In the genomic region with DNA sequence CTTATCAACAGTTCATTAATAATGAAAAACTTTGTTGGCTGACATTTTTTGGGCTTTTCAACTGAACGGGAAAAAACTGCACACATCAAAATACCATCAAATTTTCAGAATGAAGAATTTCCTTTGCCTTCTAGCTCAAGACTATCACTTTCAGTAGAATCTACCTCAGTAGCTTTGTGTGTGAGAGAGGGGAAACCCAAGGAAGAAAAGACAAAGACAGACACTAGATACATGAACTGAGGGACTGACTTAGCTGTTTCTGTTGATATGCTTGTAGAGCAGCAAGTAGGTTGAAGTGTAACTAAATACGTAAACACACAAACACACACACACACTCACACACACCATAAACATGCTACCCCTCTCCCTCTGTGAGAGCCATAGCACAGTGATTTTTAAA, we compare ENCODE assay signal across 27 cellular contexts.
DNase-seq lines count a peak whose midpoint lies in the region; ATAC-seq and TF ChIP-seq lines count a peak whose summit lies in the region.
"Had no signal": no experiment of that assay in that cellular context is flagged by ENCODE, and none has a peak within 500 bp of the region (broad histone marks: within the 10 kb centered on the region; RNA-seq: fewer than 3 reads in every experiment).

No MANE protein-coding gene starts in this region.

- H3K79me2 ChIP-seq in SK-N-SH (ENCODE audit: insufficient read depth) = peaks cover 1% of the 10 kb centered on the region; the same call in 1 of the 2 replicates

- H3K36me3 Mint-ChIP-seq in progenitor cell of endocrine pancreas (ENCODE audit: insufficient read depth) = peaks cover 3% of the 10 kb centered on the region
- H3K36me3 Mint-ChIP-seq in CD8-positive, alpha-beta T cell = no peaks in the 10 kb centered on the region
- H3K36me3 Mint-ChIP-seq: activated naive CD4-positive, alpha-beta T cell treated with anti-CD3 and anti-CD28 coated beads, Interleukin-2, amount 10 ng/mL, durations not matched to agents 7 days and 5 days; naive thymus-derived CD8-positive, alpha-beta T cell had no signal

- ATAC-seq in GM18520 (IDR thresholded peaks at IDR 0.05; ENCODE audit: unreplicated experiment) (peak; percentile 53), GM21390 (IDR thresholded peaks at IDR 0.05; ENCODE audit: unreplicated experiment) (peak; percentile 48), HG02870 (IDR thresholded peaks at IDR 0.05; ENCODE audit: unreplicated experiment) (peak; percentile 59), HG02840 (IDR thresholded peaks at IDR 0.05; ENCODE audit: low FRiP score, unreplicated experiment) (no peak)
- ATAC-seq in CD8-positive, alpha-beta T cell = no peak
- ATAC-seq: activated CD8-positive, alpha-beta T cell treated with anti-CD3 and anti-CD28 coated beads for 36 hours; gastroesophageal sphincter; naive thymus-derived CD8-positive, alpha-beta T cell; pancreas had no signal

- no peaks in the 10 kb centered on the region for H3K27me3 Mint-ChIP-seq in progenitor cell of endocrine pancreas
- no peaks in the 10 kb centered on the region for H3K27me3 Mint-ChIP-seq in CD8-positive, alpha-beta T cell (ENCODE audit: low read depth)
- H3K27me3 Mint-ChIP-seq: activated B cell treated with CpG ODN at 0.5 μM for 24 hours; activated CD8-positive, alpha-beta T cell treated with anti-CD3 and anti-CD28 coated beads for 36 hours; activated naive CD4-positive, alpha-beta T cell treated with anti-CD3 and anti-CD28 coated beads, Interleukin-2, amount 10 ng/mL, durations not matched to agents 7 days and 5 days; central memory CD8-positive, alpha-beta T cell; stimulated activated naive CD8-positive, alpha-beta T cell treated with anti-CD3 and anti-CD28 coated beads, Interleukin-15, Interleukin-2, amounts not matched to agents 100 ng/mL and 50 ng/mL, for 24 hours had no signal

- intact Hi-C loops in CD8-positive, alpha-beta T cell (cut with DNase I, micrococcal nuclease) = no loop called here

- H3K9me2 ChIP-seq in SK-N-SH = no peaks in the 10 kb centered on the region

- no peak overlapping the region for H3K4me3 Mint-ChIP-seq in progenitor cell of endocrine pancreas (ENCODE audit: low read depth)
- no peak overlapping the region for H3K4me3 Mint-ChIP-seq in CD8-positive, alpha-beta T cell
- H3K4me3 Mint-ChIP-seq: activated B cell treated with CpG ODN at 0.5 μM for 24 hours; activated CD8-positive, alpha-beta T cell treated with anti-CD3 and anti-CD28 coated beads for 36 hours; activated naive CD4-positive, alpha-beta T cell treated with anti-CD3 and anti-CD28 coated beads, Interleukin-2, amount 10 ng/mL, durations not matched to agents 7 days and 5 days; central memory CD8-positive, alpha-beta T cell; naive thymus-derived CD8-positive, alpha-beta T cell; stimulated activated naive CD8-positive, alpha-beta T cell treated with anti-CD3 and anti-CD28 coated beads, Interleukin-15, Interleukin-2, amounts not matched to agents 100 ng/mL and 50 ng/mL, for 24 hours had no signal

- no peak overlapping the region for H3K9ac ChIP-seq in SK-N-SH

- H3K4me3 ChIP-seq in SK-N-SH (ENCODE audit: low read depth in 2 of 2, low read length in 1 of 2) = no peak overlapping the region
- no peak overlapping the region for H3K4me3 ChIP-seq in CD8-positive, alpha-beta T cell (ENCODE audit: low read depth, low read length)
- H3K4me3 ChIP-seq: ascending aorta, esophagus muscularis mucosa, gastroesophageal sphincter, pancreas, Peyer's patch, sigmoid colon, transverse colon had no signal

- H3K9me3 Mint-ChIP-seq in progenitor cell of endocrine pancreas (ENCODE audit: low read depth) = peaks cover 3% of the 10 kb centered on the region
- no peaks in the 10 kb centered on the region for H3K9me3 Mint-ChIP-seq in CD8-positive, alpha-beta T cell
- H3K9me3 Mint-ChIP-seq: activated B cell treated with CpG ODN at 0.5 μM for 24 hours; activated CD8-positive, alpha-beta T cell treated with anti-CD3 and anti-CD28 coated beads for 36 hours; activated naive CD4-positive, alpha-beta T cell treated with anti-CD3 and anti-CD28 coated beads, Interleukin-2, amount 10 ng/mL, durations not matched to agents 7 days and 5 days; naive thymus-derived CD8-positive, alpha-beta T cell had no signal

- no peaks in the 10 kb centered on the region for H4K20me1 ChIP-seq in SK-N-SH (ENCODE audit: insufficient read depth)

- WGBS in SK-N-SH (ENCODE audit: low lambda C conversion rate) = 95% methylated on average over 2 of the region's 2 CpGs

- DNase-seq in progenitor cell of endocrine pancreas (ENCODE audit: low spot score, unreplicated experiment) (no peak), SK-N-SH (no peak)
- no peak for DNase-seq in CD8-positive, alpha-beta T cell
- no peak for DNase-seq in stimulated activated naive CD4-positive, alpha-beta T cell treated with Interleukin-2 at 50 U/mL for 16 hours (lab: John Stamatoyannopoulos, UW)
- DNase-seq: activated B cell treated with CpG ODN at 0.5 μM for 24 hours; activated CD8-positive, alpha-beta T cell treated with anti-CD3 and anti-CD28 coated beads for 36 hours; activated naive CD4-positive, alpha-beta T cell treated with anti-CD3 and anti-CD28 coated beads, Interleukin-2, amount 10 ng/mL, durations not matched to agents 7 days and 5 days; activated T-cell treated with anti-CD3 and anti-CD28 coated beads, Interleukin-2, amount 50 U/mL, for 1 hour; effector memory CD4-positive, alpha-beta T cell; mesendoderm; naive thymus-derived CD8-positive, alpha-beta T cell; NCI-H1694 treated with DMSO at 0.1 percent for 48 hours; NCI-H226; pancreas; Peyer's patch; sigmoid colon; transverse colon had no signal

- peak overlapping the region; percentile 28 for H3K27ac Mint-ChIP-seq in progenitor cell of endocrine pancreas
- no peak overlapping the region for H3K27ac Mint-ChIP-seq in CD8-positive, alpha-beta T cell
- H3K27ac Mint-ChIP-seq: activated B cell treated with CpG ODN at 0.5 μM for 24 hours; activated CD8-positive, alpha-beta T cell treated with anti-CD3 and anti-CD28 coated beads for 36 hours; activated naive CD4-positive, alpha-beta T cell treated with anti-CD3 and anti-CD28 coated beads, Interleukin-2, amount 10 ng/mL, durations not matched to agents 7 days and 5 days; naive thymus-derived CD8-positive, alpha-beta T cell; stimulated activated naive CD8-positive, alpha-beta T cell treated with anti-CD3 and anti-CD28 coated beads, Interleukin-15, Interleukin-2, amounts not matched to agents 100 ng/mL and 50 ng/mL, for 24 hours had no signal

- no peaks in the 10 kb centered on the region for H3K9me3 ChIP-seq in SK-N-SH
- no peaks in the 10 kb centered on the region for H3K9me3 ChIP-seq in CD8-positive, alpha-beta T cell (ENCODE audit: low read length)
- H3K9me3 ChIP-seq: ascending aorta, esophagus muscularis mucosa, gastroesophageal sphincter, pancreas, Peyer's patch, sigmoid colon, transverse colon had no signal

- no peak overlapping the region for H3K4me2 ChIP-seq in SK-N-SH

- no peak overlapping the region for H2AFZ ChIP-seq in SK-N-SH (ENCODE audit: low read depth)

- no peak for TF ChIP-seq EP300 in SK-N-SH (IDR thresholded peaks at IDR 0.05; ENCODE audit: borderline replicate concordance in 1 of 2, low read depth in 1 of 2, low read length in 1 of 2)

- peaks cover 2 to 4% of the 10 kb centered on the region in 2 experiments; a peak in 3 of 4 replicates for H3K4me1 ChIP-seq in SK-N-SH (ENCODE audit: control insufficient read depth in 1 of 2, insufficient read depth in 2 of 2, low read depth in 1 of 2, low read length in 1 of 2)
- no peaks in the 10 kb centered on the region for H3K4me1 ChIP-seq in CD8-positive, alpha-beta T cell (ENCODE audit: insufficient read depth, low read length)
- H3K4me1 ChIP-seq: ascending aorta, gastroesophageal sphincter, pancreas, Peyer's patch, sigmoid colon, transverse colon had no signal

- no peak overlapping the region for H3K27ac ChIP-seq in SK-N-SH (ENCODE audit: low read depth in 2 of 2, low read length in 1 of 2)
- no peak overlapping the region for H3K27ac ChIP-seq in CD8-positive, alpha-beta T cell (ENCODE audit: low read depth, low read length)
- H3K27ac ChIP-seq: ascending aorta, esophagus muscularis mucosa, gastroesophageal sphincter, HL-60, pancreas, Peyer's patch, sigmoid colon, transverse colon had no signal

- CTCF ChIA-PET in SK-N-SH (lab: Yijun Ruan, JAX) = interaction anchor here (1.1 to 2.6 kb wide), 3 partner anchors 50 to 210 kb away, joined by 3 to 6 read pairs (median 4); no protein-coding TSS in a partner anchor
- CTCF ChIA-PET in CD8-positive, alpha-beta T cell (lab: Charles Lee) = no interaction called here

- TF ChIP-seq CTCF in progenitor cell of endocrine pancreas (IDR thresholded peaks at IDR 0.05; ENCODE audit: unreplicated experiment) = no peak
- no peak for TF ChIP-seq CTCF in SK-N-SH (IDR thresholded peaks at IDR 0.05)
- no peak for TF ChIP-seq CTCF in CD8-positive, alpha-beta T cell (IDR thresholded peaks at IDR 0.05)

- no peaks in the 10 kb centered on the region for H3K27me3 ChIP-seq in SK-N-SH (ENCODE audit: insufficient read depth)
- no peaks in the 10 kb centered on the region for H3K27me3 ChIP-seq in CD8-positive, alpha-beta T cell (ENCODE audit: insufficient read depth, low read length)
- H3K27me3 ChIP-seq: ascending aorta, esophagus muscularis mucosa, gastroesophageal sphincter, pancreas, Peyer's patch, sigmoid colon, transverse colon had no signal

- H3F3A ChIP-seq in SK-N-SH (replicated peaks; ENCODE audit: insufficient read depth) = no peaks in the 10 kb centered on the region

- no peak for TF ChIP-seq RAD21 in SK-N-SH (IDR thresholded peaks at IDR 0.05; ENCODE audit: low read length)

- H3K4me1 Mint-ChIP-seq in progenitor cell of endocrine pancreas (ENCODE audit: low read depth) = peaks cover 21% of the 10 kb centered on the region
- no peaks in the 10 kb centered on the region for H3K4me1 Mint-ChIP-seq in CD8-positive, alpha-beta T cell (ENCODE audit: low read depth)
- H3K4me1 Mint-ChIP-seq: activated naive CD4-positive, alpha-beta T cell treated with anti-CD3 and anti-CD28 coated beads, Interleukin-2, amount 10 ng/mL, durations not matched to agents 7 days and 5 days; central memory CD8-positive, alpha-beta T cell; naive thymus-derived CD8-positive, alpha-beta T cell had no signal

- no peaks in the 10 kb centered on the region for H3K36me3 ChIP-seq in SK-N-SH (replicated peaks in 1 of 2; ENCODE audit: control insufficient read depth in 1 of 2, insufficient read depth in 2 of 2, low read length in 1 of 2)
- H3K36me3 ChIP-seq in CD8-positive, alpha-beta T cell (ENCODE audit: insufficient read depth, low read length) = no peaks in the 10 kb centered on the region
- H3K36me3 ChIP-seq: ascending aorta, esophagus muscularis mucosa, gastroesophageal sphincter, pancreas, Peyer's patch, sigmoid colon, transverse colon had no signal

- POLR2A ChIA-PET in SK-N-SH (lab: Yijun Ruan, JAX) = no interaction called here
- POLR2A ChIA-PET in CD8-positive, alpha-beta T cell (lab: Charles Lee) = no interaction called here

Comparison
In these comparisons a context has a peak if more than half of its experiments do, and no peak if none do; other contexts are left out.
1. ATAC-seq: peak in GM18520 (single experiment), GM21390 (single experiment) and HG02870 (single experiment); none in CD8-positive, alpha-beta T cell (single experiment) and HG02840 (single experiment).